In genomic region chr14:54503476-54503875, GRCh38 we compare ENCODE assay signal across 9 cellular contexts. TPM values are rescaled to one million over a fixed set of nuclear protein-coding genes. Genes with fewer than 3 reads are reported as not detected.
DNase-seq lines count a peak whose midpoint lies in the region; ATAC-seq and TF ChIP-seq lines count a peak whose summit lies in the region.
"Had no signal": no experiment of that assay in that cellular context is flagged by ENCODE, and none has a peak within 500 bp of the region (broad histone marks: within the 10 kb centered on the region; RNA-seq: fewer than 3 reads in every experiment).

No MANE protein-coding gene starts in this region.

- H3K36me3 ChIP-seq in BLaER1 treated with 17β-estradiol and CSF1 and Interleukin-3, amounts not matched to agents 10 nM and 100 nM = no peaks in the 10 kb centered on the region
- no peaks in the 10 kb centered on the region for H3K36me3 ChIP-seq in left lung

- H4K20me1 ChIP-seq in BLaER1 treated with 17β-estradiol and CSF1 and Interleukin-3, amounts not matched to agents 10 nM and 100 nM = no peaks in the 10 kb centered on the region

- H3K4me3 ChIP-seq in BLaER1 treated with 17β-estradiol and CSF1 and Interleukin-3, amounts not matched to agents 10 nM and 100 nM = no peak overlapping the region; a peak in 1 of 20 replicates
- H3K4me3 ChIP-seq in HFF-Myc (replicated peaks; ENCODE audit: low read depth, low read length) (no peak overlapping the region), left lung (no peak overlapping the region)

- ATAC-seq in left lung (peak; percentile 61), GM18858 (IDR thresholded peaks at IDR 0.05; ENCODE audit: unreplicated experiment) (no peak)
- no peak for ATAC-seq in stimulated activated naive CD8-positive, alpha-beta T cell treated with anti-CD3 and anti-CD28 coated beads, Interleukin-15, amount 100 ng/mL, for 72 hours

- no peak overlapping the region for H3K27ac Mint-ChIP-seq in mesothelial cell of epicardium
- H3K27ac Mint-ChIP-seq in stimulated activated naive CD8-positive, alpha-beta T cell treated with anti-CD3 and anti-CD28 coated beads, Interleukin-15, amount 100 ng/mL, for 72 hours = no peak overlapping the region

- H3K4me3 Mint-ChIP-seq in mesothelial cell of epicardium = no peak overlapping the region
- H3K4me3 Mint-ChIP-seq in stimulated activated naive CD8-positive, alpha-beta T cell treated with anti-CD3 and anti-CD28 coated beads, Interleukin-15, amount 100 ng/mL, for 72 hours = no peak overlapping the region

- intact Hi-C loops in left lung (cut with DNase I) = no loop called here

- no peaks in the 10 kb centered on the region for H3K27me3 ChIP-seq in BLaER1 treated with 17β-estradiol and CSF1 and Interleukin-3, amounts not matched to agents 10 nM and 100 nM
- no peaks in the 10 kb centered on the region for H3K27me3 ChIP-seq in left lung

- DNase-seq in HFF-Myc (ENCODE audit: extremely low read depth, low read depth) (no peak), amniotic epithelial cell (ENCODE audit: low read depth) (peak; percentile 57), left lung (no peak), mesothelial cell of epicardium (ENCODE audit: low spot score in 2 of 2, unreplicated experiment in 2 of 2) (no peak), T-helper 2 cell (no peak)
- DNase-seq in stimulated activated naive CD8-positive, alpha-beta T cell treated with anti-CD3 and anti-CD28 coated beads, Interleukin-15, amount 100 ng/mL, for 72 hours = no peak
- DNase-seq: substantia nigra had no signal

- H3K9me3 Mint-ChIP-seq in mesothelial cell of epicardium = no peaks in the 10 kb centered on the region
- H3K9me3 Mint-ChIP-seq in stimulated activated naive CD8-positive, alpha-beta T cell treated with anti-CD3 and anti-CD28 coated beads, Interleukin-15, amount 100 ng/mL, for 72 hours = no peaks in the 10 kb centered on the region

- H3K27ac ChIP-seq in BLaER1 treated with 17β-estradiol and CSF1 and Interleukin-3, amounts not matched to agents 10 nM and 100 nM = peak overlapping the region in 6 of 11 experiments; percentile 21 to 88 (median 67); a peak in 10 of 22 replicates
- H3K27ac ChIP-seq in left lung = no peak overlapping the region

- peaks cover 3% of the 10 kb centered on the region for H3K27me3 Mint-ChIP-seq in mesothelial cell of epicardium (ENCODE audit: low read depth)
- peaks cover 13% of the 10 kb centered on the region for H3K27me3 Mint-ChIP-seq in stimulated activated naive CD8-positive, alpha-beta T cell treated with anti-CD3 and anti-CD28 coated beads, Interleukin-15, amount 100 ng/mL, for 72 hours

- H3K4me2 ChIP-seq in BLaER1 treated with 17β-estradiol and CSF1 and Interleukin-3, amounts not matched to agents 10 nM and 100 nM = peak overlapping the region in 6 of 11 experiments; percentile 5 to 93 (median 78); a peak in 10 of 22 replicates

- no peaks in the 10 kb centered on the region for H3K4me1 Mint-ChIP-seq in mesothelial cell of epicardium
- H3K4me1 Mint-ChIP-seq in stimulated activated naive CD8-positive, alpha-beta T cell treated with anti-CD3 and anti-CD28 coated beads, Interleukin-15, amount 100 ng/mL, for 72 hours = no peaks in the 10 kb centered on the region

- peaks cover 0 to 50% (median 12%) of the 10 kb centered on the region in 10 experiments; a peak in 11 of 20 replicates for H3K4me1 ChIP-seq in BLaER1 treated with 17β-estradiol and CSF1 and Interleukin-3, amounts not matched to agents 10 nM and 100 nM
- H3K4me1 ChIP-seq in left lung = peaks cover 0 to 7% of the 10 kb centered on the region in 2 donors

- H3K36me3 Mint-ChIP-seq in mesothelial cell of epicardium = no peaks in the 10 kb centered on the region

- TF ChIP-seq CTCF in HFF-Myc (IDR thresholded peaks at IDR 0.05; ENCODE audit: low read depth, low read length, missing control alignments) (peak; percentile 52), left lung (IDR thresholded peaks at IDR 0.05) (peak; percentile 14 to 20), mesothelial cell of epicardium (IDR thresholded peaks at IDR 0.05; ENCODE audit: unreplicated experiment) (no peak)

- peak overlapping the region in 4 of 11 experiments; percentile 49 to 75 (median 62); a peak in 7 of 22 replicates for H3K9ac ChIP-seq in BLaER1 treated with 17β-estradiol and CSF1 and Interleukin-3, amounts not matched to agents 10 nM and 100 nM

- H3K9me3 ChIP-seq in BLaER1 treated with 17β-estradiol and CSF1 and Interleukin-3, amounts not matched to agents 10 nM and 100 nM (replicated peaks in 1 of 11) = no peaks in the 10 kb centered on the region
- no peaks in the 10 kb centered on the region for H3K9me3 ChIP-seq in left lung

RNA-seq across cellular contexts. Expression of gene CGRRF1, which starts 6.2 kb away (rescaled TPM):
- total RNA-seq in left lung (10 to 100 TPM; 17.5 to 20.1 TPM), mesothelial cell of epicardium (15.4 to 17.1 TPM (median 16.8 TPM) in 3 replicates)

RNA-seq across cellular contexts. Expression of gene GMFB, which starts 14.7 kb away (rescaled TPM):
- total RNA-seq in left lung (10 to 100 TPM; 54.8 to 70.3 TPM), mesothelial cell of epicardium (56.1 to 56.5 TPM (median 56.1 TPM) in 3 replicates)

Comparison
In these comparisons a context has a peak if more than half of its experiments do, and no peak if none do; other contexts are left out.
1. H3K27ac ChIP-seq: peak in BLaER1 treated with 17β-estradiol and CSF1 and Interleukin-3, amounts not matched to agents 10 nM and 100 nM (6 of 11); none in left lung (0 of 2).